Comparison of ENCODE assay signal across 35 cellular contexts in the genomic region with DNA sequence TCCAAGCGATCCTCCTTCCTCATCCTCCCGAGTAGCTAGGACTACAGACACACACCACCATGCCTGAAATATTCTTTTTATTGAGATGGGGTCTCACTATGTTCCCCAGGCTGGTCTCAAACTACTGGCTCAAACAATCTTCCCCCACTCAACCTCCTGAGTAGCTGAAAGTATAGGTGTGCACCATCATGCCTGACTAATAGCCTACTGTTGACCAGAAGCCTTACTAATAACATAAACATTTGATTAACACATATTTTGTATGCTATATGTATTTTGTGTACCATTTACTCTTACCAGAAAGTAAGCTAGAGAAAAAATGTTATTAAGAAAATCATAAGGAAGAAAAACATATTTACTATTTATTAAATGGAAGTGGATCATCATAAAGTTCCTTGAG. TPM values are rescaled to one million over a fixed set of nuclear protein-coding genes. Genes with fewer than 3 reads are reported as not detected.
"Had no signal": no experiment of that assay in that cellular context is flagged by ENCODE, and none has a peak within 500 bp of the region (broad histone marks: within the 10 kb centered on the region; RNA-seq: fewer than 3 reads in every experiment).

No MANE protein-coding gene starts in this region.

- DNase-seq: activated CD4-positive, alpha-beta T cell treated with anti-CD3 and anti-CD28 coated beads for 4 hours; activated CD4-positive, alpha-beta T cell treated with anti-CD3 and anti-CD28 coated beads, Interleukin-2, amount 50 U/mL, for 1 hour; activated CD4-positive, alpha-beta T cell treated with anti-CD3 and anti-CD28 coated beads, Interleukin-2, amount 50 U/mL, for 48 hours; activated CD4-positive, CD25-positive, alpha-beta regulatory T cell; activated CD4-positive, CD25-positive, alpha-beta regulatory T cell treated with anti-CD3 and anti-CD28 coated beads, Interleukin-2, amount 50 U/mL, for 72 hours; activated CD8-positive, alpha-beta memory T cell treated with anti-CD3 and anti-CD28 coated beads for 24 hours; activated CD8-positive, alpha-beta T cell treated with anti-CD3 and anti-CD28 coated beads for 36 hours; activated effector memory CD4-positive, alpha-beta T cell treated with anti-CD3 and anti-CD28 coated beads, Interleukin-2, amount 50 U/mL, for 16 hours; activated naive CD4-positive, alpha-beta T cell treated with anti-CD3 and anti-CD28 coated beads, Interleukin-2, amount 10 ng/mL, durations not matched to agents 7 days and 5 days; activated naive CD8-positive, alpha-beta T cell treated with anti-CD3 and anti-CD28 coated beads, Interleukin-2, amount 10 ng/mL, durations not matched to agents 7 days and 5 days; activated T-cell treated with anti-CD3 and anti-CD28 coated beads, Interleukin-2, amount 50 U/mL, for 48 hours; dorsolateral prefrontal cortex; effector memory CD4-positive, alpha-beta T cell; endodermal cell; erythroblast; gastrocnemius medialis; glutamatergic neuron; heart left ventricle; T-helper 1 cell; T-helper 17 cell; T1000 had no signal

- H3K27ac ChIP-seq: ascending aorta, breast epithelium, coronary artery, dorsolateral prefrontal cortex, esophagus muscularis mucosa, foreskin keratinocyte, gastrocnemius medialis, heart left ventricle had no signal

- H3K27ac Mint-ChIP-seq: activated CD8-positive, alpha-beta T cell treated with anti-CD3 and anti-CD28 coated beads for 36 hours; activated naive CD4-positive, alpha-beta T cell treated with anti-CD3 and anti-CD28 coated beads, Interleukin-2, amount 10 ng/mL, durations not matched to agents 7 days and 5 days; activated naive CD4-positive, alpha-beta T cell treated with anti-CD3 and anti-CD28 coated beads, Interleukin-2, amount 50 U/mL, for 72 hours; activated naive CD8-positive, alpha-beta T cell treated with anti-CD3 and anti-CD28 coated beads, Interleukin-2, amount 10 ng/mL, durations not matched to agents 7 days and 5 days; activated T-helper 1 cell treated with anti-CD3 and anti-CD28 coated beads, Interleukin-12 subunit alpha, Interleukin-12 subunit beta, Interleukin-2, Interleukin-4 antibody, amounts not matched to agents 30 ng/mL and 10 ng/mL and 1 ng/mL, durations not matched to agents 14 hours and 24 hours and 36 hours; activated T-helper 2 cell treated with anti-CD3 and anti-CD28 coated beads, Interferon-gamma antibody, Interleukin-2, Interleukin-4, amounts not matched to agents 10 μg/mL and 5 μg/mL and 100 μg/mL, durations not matched to agents 14 hours and 24 hours and 36 hours; brain; dendritic cell treated with granulocyte-macrophage colony-stimulating factor and Interleukin-4, amounts not matched to agents 40 ng/mL and 50 ng/mL, for 4 days; endodermal cell; T-helper 17 cell; T-helper 2 cell treated with Interferon-gamma antibody and Interleukin-4, amounts not matched to agents 5 μg/mL and 100 μg/mL, for 36 hours had no signal

- H3K27me3 ChIP-seq: ascending aorta, breast epithelium, esophagus muscularis mucosa, foreskin keratinocyte, gastrocnemius medialis had no signal

- H3K4me3 Mint-ChIP-seq: activated CD8-positive, alpha-beta T cell treated with anti-CD3 and anti-CD28 coated beads for 36 hours; activated naive CD4-positive, alpha-beta T cell treated with anti-CD3 and anti-CD28 coated beads, Interleukin-2, amount 10 ng/mL, durations not matched to agents 7 days and 5 days; activated naive CD8-positive, alpha-beta T cell treated with anti-CD3 and anti-CD28 coated beads, Interleukin-2, amount 10 ng/mL, durations not matched to agents 7 days and 5 days; activated T-helper 1 cell treated with anti-CD3 and anti-CD28 coated beads, Interleukin-12 subunit alpha, Interleukin-12 subunit beta, Interleukin-2, Interleukin-4 antibody, amounts not matched to agents 30 ng/mL and 10 ng/mL and 1 ng/mL, durations not matched to agents 14 hours and 24 hours and 36 hours; brain; central memory CD8-positive, alpha-beta T cell; dendritic cell treated with granulocyte-macrophage colony-stimulating factor and Interleukin-4, amounts not matched to agents 40 ng/mL and 50 ng/mL, for 4 days; endodermal cell; T-helper 17 cell; T-helper 2 cell treated with Interferon-gamma antibody and Interleukin-4, amounts not matched to agents 5 μg/mL and 100 μg/mL, for 36 hours had no signal

- H3K9me3 Mint-ChIP-seq: activated CD8-positive, alpha-beta T cell treated with anti-CD3 and anti-CD28 coated beads for 36 hours; activated naive CD4-positive, alpha-beta T cell treated with anti-CD3 and anti-CD28 coated beads, Interleukin-2, amount 10 ng/mL, durations not matched to agents 7 days and 5 days; activated T-helper 1 cell treated with anti-CD3 and anti-CD28 coated beads, Interleukin-12 subunit alpha, Interleukin-12 subunit beta, Interleukin-2, Interleukin-4 antibody, amounts not matched to agents 30 ng/mL and 10 ng/mL and 1 ng/mL, durations not matched to agents 14 hours and 24 hours and 36 hours; activated T-helper 2 cell treated with anti-CD3 and anti-CD28 coated beads, Interferon-gamma antibody, Interleukin-2, Interleukin-4, amounts not matched to agents 10 μg/mL and 5 μg/mL and 100 μg/mL, durations not matched to agents 14 hours and 24 hours and 36 hours; central memory CD8-positive, alpha-beta T cell; dendritic cell treated with granulocyte-macrophage colony-stimulating factor and Interleukin-4, amounts not matched to agents 40 ng/mL and 50 ng/mL, for 4 days; T-helper 2 cell treated with Interferon-gamma antibody and Interleukin-4, amounts not matched to agents 5 μg/mL and 100 μg/mL, for 36 hours had no signal

- H3K4me3 ChIP-seq: ascending aorta, breast epithelium, coronary artery, dorsolateral prefrontal cortex, esophagus muscularis mucosa, gastrocnemius medialis, heart left ventricle had no signal

- H3K9me3 ChIP-seq: ascending aorta, breast epithelium, esophagus muscularis mucosa, gastrocnemius medialis had no signal

- H3K4me1 ChIP-seq: ascending aorta, breast epithelium, esophagus muscularis mucosa, foreskin keratinocyte, gastrocnemius medialis, heart left ventricle had no signal

- H3K36me3 Mint-ChIP-seq: activated naive CD4-positive, alpha-beta T cell treated with anti-CD3 and anti-CD28 coated beads, Interleukin-2, amount 10 ng/mL, durations not matched to agents 7 days and 5 days; activated naive CD4-positive, alpha-beta T cell treated with anti-CD3 and anti-CD28 coated beads, Interleukin-2, amount 50 U/mL, for 72 hours; activated naive CD8-positive, alpha-beta T cell treated with anti-CD3 and anti-CD28 coated beads, Interleukin-2, amount 10 ng/mL, durations not matched to agents 7 days and 5 days; brain had no signal

- H3K4me1 Mint-ChIP-seq: activated naive CD4-positive, alpha-beta T cell treated with anti-CD3 and anti-CD28 coated beads, Interleukin-2, amount 10 ng/mL, durations not matched to agents 7 days and 5 days; activated naive CD8-positive, alpha-beta T cell treated with anti-CD3 and anti-CD28 coated beads, Interleukin-2, amount 10 ng/mL, durations not matched to agents 7 days and 5 days; brain; central memory CD8-positive, alpha-beta T cell; endodermal cell; T-helper 17 cell had no signal

- H3K36me3 ChIP-seq: ascending aorta, breast epithelium, esophagus muscularis mucosa, gastrocnemius medialis, heart left ventricle had no signal

RNA-seq across cellular contexts. Expression of gene WFDC10A, which starts 11.9 kb away (rescaled TPM):
- total RNA-seq: activated CD8-positive, alpha-beta T cell treated with anti-CD3 and anti-CD28 coated beads for 36 hours; activated naive CD4-positive, alpha-beta T cell treated with anti-CD3 and anti-CD28 coated beads, Interleukin-2, amount 50 U/mL, for 72 hours; activated naive CD8-positive, alpha-beta T cell treated with anti-CD3 and anti-CD28 coated beads, Interleukin-2, amount 10 ng/mL, durations not matched to agents 7 days and 5 days; activated T-helper 1 cell treated with anti-CD3 and anti-CD28 coated beads, Interleukin-12 subunit alpha, Interleukin-12 subunit beta, Interleukin-2, Interleukin-4 antibody, amounts not matched to agents 30 ng/mL and 10 ng/mL and 1 ng/mL, durations not matched to agents 14 hours and 24 hours and 36 hours; activated T-helper 2 cell treated with anti-CD3 and anti-CD28 coated beads, Interferon-gamma antibody, Interleukin-2, Interleukin-4, amounts not matched to agents 10 μg/mL and 5 μg/mL and 100 μg/mL, durations not matched to agents 14 hours and 24 hours and 36 hours; ascending aorta; breast epithelium; cardiac septum; cerebellum; endodermal cell; esophagus muscularis mucosa; foreskin keratinocyte; gastrocnemius medialis; heart left ventricle; T-helper 17 cell had no signal
- polyA plus RNA-seq: foreskin keratinocyte, heart left ventricle had no signal

RNA-seq across cellular contexts. Expression of gene WFDC9, which starts 13.5 kb away (rescaled TPM):
- total RNA-seq: activated CD8-positive, alpha-beta T cell treated with anti-CD3 and anti-CD28 coated beads for 36 hours; activated naive CD4-positive, alpha-beta T cell treated with anti-CD3 and anti-CD28 coated beads, Interleukin-2, amount 50 U/mL, for 72 hours; activated naive CD8-positive, alpha-beta T cell treated with anti-CD3 and anti-CD28 coated beads, Interleukin-2, amount 10 ng/mL, durations not matched to agents 7 days and 5 days; activated T-helper 1 cell treated with anti-CD3 and anti-CD28 coated beads, Interleukin-12 subunit alpha, Interleukin-12 subunit beta, Interleukin-2, Interleukin-4 antibody, amounts not matched to agents 30 ng/mL and 10 ng/mL and 1 ng/mL, durations not matched to agents 14 hours and 24 hours and 36 hours; activated T-helper 2 cell treated with anti-CD3 and anti-CD28 coated beads, Interferon-gamma antibody, Interleukin-2, Interleukin-4, amounts not matched to agents 10 μg/mL and 5 μg/mL and 100 μg/mL, durations not matched to agents 14 hours and 24 hours and 36 hours; ascending aorta; breast epithelium; cardiac septum; cerebellum; endodermal cell; esophagus muscularis mucosa; foreskin keratinocyte; gastrocnemius medialis; heart left ventricle; T-helper 17 cell had no signal
- polyA plus RNA-seq: foreskin keratinocyte, heart left ventricle had no signal

RNA-seq across cellular contexts. Expression of gene WFDC8, which starts 38.5 kb away (rescaled TPM):
- total RNA-seq: activated CD8-positive, alpha-beta T cell treated with anti-CD3 and anti-CD28 coated beads for 36 hours; activated naive CD4-positive, alpha-beta T cell treated with anti-CD3 and anti-CD28 coated beads, Interleukin-2, amount 50 U/mL, for 72 hours; activated naive CD8-positive, alpha-beta T cell treated with anti-CD3 and anti-CD28 coated beads, Interleukin-2, amount 10 ng/mL, durations not matched to agents 7 days and 5 days; activated T-helper 1 cell treated with anti-CD3 and anti-CD28 coated beads, Interleukin-12 subunit alpha, Interleukin-12 subunit beta, Interleukin-2, Interleukin-4 antibody, amounts not matched to agents 30 ng/mL and 10 ng/mL and 1 ng/mL, durations not matched to agents 14 hours and 24 hours and 36 hours; activated T-helper 2 cell treated with anti-CD3 and anti-CD28 coated beads, Interferon-gamma antibody, Interleukin-2, Interleukin-4, amounts not matched to agents 10 μg/mL and 5 μg/mL and 100 μg/mL, durations not matched to agents 14 hours and 24 hours and 36 hours; ascending aorta; breast epithelium; cardiac septum; cerebellum; dorsolateral prefrontal cortex; endodermal cell; esophagus muscularis mucosa; foreskin keratinocyte; gastrocnemius medialis; heart left ventricle; T-helper 17 cell had no signal
- polyA plus RNA-seq: foreskin keratinocyte, heart left ventricle had no signal

RNA-seq across cellular contexts. Expression of gene WFDC11, which starts 52.4 kb away (rescaled TPM):
- total RNA-seq: activated CD8-positive, alpha-beta T cell treated with anti-CD3 and anti-CD28 coated beads for 36 hours; activated naive CD4-positive, alpha-beta T cell treated with anti-CD3 and anti-CD28 coated beads, Interleukin-2, amount 50 U/mL, for 72 hours; activated naive CD8-positive, alpha-beta T cell treated with anti-CD3 and anti-CD28 coated beads, Interleukin-2, amount 10 ng/mL, durations not matched to agents 7 days and 5 days; activated T-helper 1 cell treated with anti-CD3 and anti-CD28 coated beads, Interleukin-12 subunit alpha, Interleukin-12 subunit beta, Interleukin-2, Interleukin-4 antibody, amounts not matched to agents 30 ng/mL and 10 ng/mL and 1 ng/mL, durations not matched to agents 14 hours and 24 hours and 36 hours; activated T-helper 2 cell treated with anti-CD3 and anti-CD28 coated beads, Interferon-gamma antibody, Interleukin-2, Interleukin-4, amounts not matched to agents 10 μg/mL and 5 μg/mL and 100 μg/mL, durations not matched to agents 14 hours and 24 hours and 36 hours; ascending aorta; breast epithelium; cardiac septum; cerebellum; endodermal cell; esophagus muscularis mucosa; foreskin keratinocyte; gastrocnemius medialis; heart left ventricle; T-helper 17 cell had no signal
- polyA plus RNA-seq: foreskin keratinocyte, heart left ventricle had no signal
